Comparison of ENCODE assay signal across 32 cellular contexts in the genomic region with DNA sequence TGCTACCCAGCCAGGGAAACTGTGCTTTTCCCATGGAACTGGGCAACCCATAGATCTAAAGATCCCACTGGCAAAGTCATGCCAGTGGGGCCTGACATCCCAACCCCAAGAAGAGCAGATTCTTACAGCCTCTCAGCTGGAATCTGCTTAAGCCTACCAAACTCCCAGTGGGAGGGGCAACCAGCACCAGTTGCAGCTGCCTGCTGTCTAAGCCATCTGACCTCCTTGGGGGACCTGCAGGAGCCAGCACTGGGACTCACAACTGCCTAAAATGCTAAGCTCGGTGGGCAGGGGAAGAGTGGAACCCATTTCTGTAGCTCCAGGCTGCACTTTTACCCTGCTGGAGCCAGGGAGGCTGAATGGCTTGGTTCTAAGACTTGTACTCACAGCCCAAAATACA.
"Had no signal": no experiment of that assay in that cellular context is flagged by ENCODE, and none has a peak within 500 bp of the region (broad histone marks: within the 10 kb centered on the region; RNA-seq: fewer than 3 reads in every experiment).

No MANE protein-coding gene starts in this region.

- H3K4me3 Mint-ChIP-seq: activated naive CD8-positive, alpha-beta T cell; activated T-cell treated with anti-CD3 and anti-CD28 coated beads, Interleukin-2, amount 50 U/mL, for 72 hours; central memory CD8-positive, alpha-beta T cell; naive thymus-derived CD4-positive, alpha-beta T cell; stimulated activated memory B cell treated with anti-CD40 and anti-IgM and Interleukin-4, amounts not matched to agents 10 μg/mL and 1 μg/mL and 100 μg/mL, for 72 hours; T-helper 17 cell had no signal

- FAIRE-seq: bronchial epithelial cell, colon, frontal cortex, keratinocyte, pancreas, small intestine had no signal

- H3K36me3 ChIP-seq: pancreas, prostate gland, stomach, thyroid gland, upper lobe of left lung had no signal

- H3K27me3 ChIP-seq: pancreas, stomach, thyroid gland, upper lobe of left lung had no signal

- H3K27me3 Mint-ChIP-seq: activated naive CD8-positive, alpha-beta T cell; central memory CD8-positive, alpha-beta T cell; naive thymus-derived CD4-positive, alpha-beta T cell; stimulated activated memory B cell treated with anti-CD40 and anti-IgM and Interleukin-4, amounts not matched to agents 10 μg/mL and 1 μg/mL and 100 μg/mL, for 72 hours; T-helper 17 cell had no signal

- H3K4me1 Mint-ChIP-seq: central memory CD8-positive, alpha-beta T cell; naive thymus-derived CD4-positive, alpha-beta T cell; stimulated activated memory B cell treated with anti-CD40 and anti-IgM and Interleukin-4, amounts not matched to agents 10 μg/mL and 1 μg/mL and 100 μg/mL, for 72 hours; T-helper 17 cell had no signal

- H3K4me1 ChIP-seq: pancreas, prostate gland, stomach, thyroid gland, upper lobe of left lung had no signal

- ATAC-seq: activated T-cell treated with anti-CD3 and anti-CD28 coated beads, Interleukin-2, amount 50 U/mL, for 72 hours; left cardiac atrium; left ventricle myocardium superior; naive thymus-derived CD4-positive, alpha-beta T cell; pancreas; sciatic nerve; stimulated activated memory B cell treated with anti-CD40 and anti-IgM and Interleukin-4, amounts not matched to agents 10 μg/mL and 1 μg/mL and 100 μg/mL, for 72 hours; T-helper 17 cell had no signal

- H3K36me3 Mint-ChIP-seq: activated naive CD8-positive, alpha-beta T cell; naive thymus-derived CD4-positive, alpha-beta T cell; stimulated activated memory B cell treated with anti-CD40 and anti-IgM and Interleukin-4, amounts not matched to agents 10 μg/mL and 1 μg/mL and 100 μg/mL, for 72 hours had no signal

- H3K27ac ChIP-seq: pancreas, prostate gland, stomach, thyroid gland, upper lobe of left lung had no signal

- H3K4me3 ChIP-seq: pancreas, prostate gland, stomach, thyroid gland, upper lobe of left lung had no signal

- H3K9me3 ChIP-seq: pancreas, prostate gland, thyroid gland, upper lobe of left lung had no signal

- H3K27ac Mint-ChIP-seq: activated naive CD8-positive, alpha-beta T cell; activated T-cell treated with anti-CD3 and anti-CD28 coated beads, Interleukin-2, amount 50 U/mL, for 72 hours; naive thymus-derived CD4-positive, alpha-beta T cell; stimulated activated memory B cell treated with anti-CD40 and anti-IgM and Interleukin-4, amounts not matched to agents 10 μg/mL and 1 μg/mL and 100 μg/mL, for 72 hours; T-helper 17 cell had no signal

- DNase-seq: activated CD4-positive, alpha-beta T cell treated with anti-CD3 and anti-CD28 coated beads for 1 hour; activated CD4-positive, alpha-beta T cell treated with anti-CD3 and anti-CD28 coated beads, Interleukin-2, amount 50 U/mL, for 1 hour; activated effector memory CD4-positive, alpha-beta T cell treated with Interleukin-2 at 50 U/mL for 16 hours; activated naive CD4-positive, alpha-beta T cell treated with Interleukin-2 at 50 U/mL for 16 hours; activated T-cell treated with anti-CD3 and anti-CD28 coated beads for 4 hours; activated T-cell treated with anti-CD3 and anti-CD28 coated beads, Interleukin-2, amount 50 U/mL, for 72 hours; anterior cingulate cortex; effector CD8-positive, alpha-beta T cell; left cardiac atrium; left ventricle myocardium superior; midbrain; naive thymus-derived CD4-positive, alpha-beta T cell; nucleus accumbens; retina; small intestine; stimulated activated CD4-positive, alpha-beta T cell treated with anti-CD3 and anti-CD28 coated beads, Interleukin-4, amount 100 ng/mL, for 4 hours; stimulated activated CD8-positive, alpha-beta memory T cell treated with anti-CD3 and anti-CD28 coated beads, Interleukin-4, amount 100 ng/mL, for 48 hours; stomach; T-helper 17 cell; T1000; thyroid gland; upper lobe of left lung had no signal
